Comparison of ENCODE assay signal across 25 cellular contexts in the genomic region with DNA sequence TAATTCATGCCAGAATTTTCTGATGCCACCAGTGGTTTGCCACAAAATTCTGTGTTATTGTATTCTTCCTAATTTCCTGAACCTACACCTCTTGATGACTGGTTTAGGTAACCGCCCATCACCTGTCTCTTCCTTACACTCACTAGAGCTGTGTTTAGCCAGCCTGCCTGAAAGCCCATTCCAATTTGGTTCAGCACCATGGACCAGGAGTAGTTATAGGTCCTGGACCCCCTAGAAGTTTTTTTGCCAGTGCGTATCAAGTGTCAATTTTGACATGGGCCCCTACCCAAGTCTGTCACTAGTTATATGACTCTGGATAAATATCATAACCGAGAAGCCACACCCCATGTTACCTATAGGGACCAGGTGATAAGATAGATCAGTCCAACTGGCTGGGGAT.
"Had no signal": no experiment of that assay in that cellular context is flagged by ENCODE, and none has a peak within 500 bp of the region (broad histone marks: within the 10 kb centered on the region; RNA-seq: fewer than 3 reads in every experiment).

No MANE protein-coding gene starts in this region.

- H3K4me3 ChIP-seq: pancreas, prostate gland, right atrium auricular region, right lobe of liver, sigmoid colon, stomach, thoracic aorta, thyroid gland, tibial nerve, upper lobe of left lung, vagina had no signal

- DNase-seq: nephron progenitor cell; nucleus accumbens; pancreas; retina; right lobe of liver; sigmoid colon; small intestine; stimulated activated CD4-positive, alpha-beta T cell treated with anti-CD3 and anti-CD28 coated beads, Interleukin-15, amount 100 ng/mL, for 24 hours; stimulated activated CD4-positive, alpha-beta T cell treated with anti-CD3 and anti-CD28 coated beads, Interleukin-2, amount 100 ng/mL, for 24 hours; stimulated activated CD4-positive, alpha-beta T cell treated with anti-CD3 and anti-CD28 coated beads, Interleukin-2, amount 100 ng/mL, for 48 hours; stimulated activated CD4-positive, alpha-beta T cell treated with anti-CD3 and anti-CD28 coated beads, Interleukin-4, amount 100 ng/mL, for 24 hours; stimulated activated naive B cell treated with anti-CD40 and anti-IgM and Interleukin-4, amounts not matched to agents 10 μg/mL and 1 μg/mL and 100 μg/mL, for 72 hours; stimulated activated naive CD4-positive, alpha-beta T cell treated with Interleukin-2 at 50 U/mL for 16 hours; stomach; thyroid gland; trophoblast cell; upper lobe of left lung had no signal

- H3K9me3 ChIP-seq: neutrophil, pancreas, prostate gland, right atrium auricular region, right lobe of liver, sigmoid colon, stomach, thoracic aorta, thyroid gland, tibial nerve, upper lobe of left lung, vagina had no signal

- ATAC-seq: pancreas; right lobe of liver; stimulated activated effector memory CD8-positive, alpha-beta T cell treated with anti-CD3 and anti-CD28 coated beads, Interleukin-12 subunit alpha, Interleukin-12 subunit beta, amount 100 ng/mL, for 72 hours; stimulated activated naive B cell treated with anti-CD40 and anti-IgM and Interleukin-4, amounts not matched to agents 10 μg/mL and 1 μg/mL and 100 μg/mL, for 72 hours had no signal

- FAIRE-seq: pancreas, small intestine, urothelium cell line had no signal

- H3K27ac ChIP-seq: neutrophil, pancreas, prostate gland, right atrium auricular region, right lobe of liver, sigmoid colon, stomach, thoracic aorta, thyroid gland, tibial nerve, upper lobe of left lung, vagina had no signal

- H3K36me3 ChIP-seq: neutrophil, pancreas, prostate gland, right atrium auricular region, right lobe of liver, sigmoid colon, stomach, thoracic aorta, thyroid gland, tibial nerve, upper lobe of left lung, vagina had no signal

- H3K4me1 ChIP-seq: prostate gland, right lobe of liver, sigmoid colon, thyroid gland, tibial nerve, upper lobe of left lung, vagina had no signal

- H3K27me3 ChIP-seq: neutrophil, pancreas, right atrium auricular region, right lobe of liver, sigmoid colon, stomach, thyroid gland, tibial nerve, upper lobe of left lung, vagina had no signal
